1 cellular context compared by ENCODE assay signal in genomic region chr16:12874135-12874534, GRCh38.
TF ChIP-seq lines count a peak whose summit lies in the region.

No MANE protein-coding gene starts in this region.

TF ChIP-seq in IMR-90, 13 proteins besides CTCF, POLR2A, EP300 and RAD21 (continued from another document):
- no peak for TF ChIP-seq ELK1 (IDR thresholded peaks at IDR 0.05; ENCODE audit: borderline replicate concordance, low read depth, low read length)
